In the genomic region with DNA sequence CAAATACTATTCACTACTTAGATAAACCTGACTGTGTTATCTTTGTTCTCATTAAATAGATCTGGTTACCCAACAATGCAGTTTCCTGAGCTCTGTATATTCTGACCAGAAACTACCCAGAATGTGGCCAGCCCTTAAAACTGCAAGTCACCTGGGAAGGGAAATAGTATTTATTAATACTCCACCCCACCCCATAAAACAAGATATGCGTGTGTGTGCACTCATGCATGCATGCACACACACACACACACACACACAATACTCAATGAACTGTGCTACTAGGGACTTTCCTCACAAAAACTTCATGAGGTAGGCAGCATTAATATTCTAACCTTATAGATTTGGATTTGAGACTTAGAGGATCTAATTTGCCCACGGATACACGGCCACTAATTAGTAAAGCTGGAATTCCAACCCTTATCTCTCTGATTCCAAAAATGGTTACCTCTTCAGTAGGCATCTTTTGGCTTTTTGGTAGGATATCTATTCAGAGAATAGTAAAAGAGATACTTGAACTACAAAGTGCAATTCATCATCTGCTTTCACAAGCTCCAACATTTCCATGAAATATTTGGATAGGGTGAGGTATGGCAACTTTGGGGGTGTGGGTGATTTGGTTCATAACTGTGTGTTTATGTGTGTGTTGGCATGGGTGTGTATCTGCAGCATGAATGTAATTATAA, we compare ENCODE assay signal across 12 cellular contexts.
DNase-seq lines count a peak whose midpoint lies in the region; ATAC-seq, FAIRE-seq and TF ChIP-seq lines count a peak whose summit lies in the region.
"Had no signal": no experiment of that assay in that cellular context is flagged by ENCODE, and none has a peak within 500 bp of the region (broad histone marks: within the 10 kb centered on the region; RNA-seq: fewer than 3 reads in every experiment).

No MANE protein-coding gene starts in this region.

- no peaks in the 10 kb centered on the region for H3K4me1 ChIP-seq in ascending aorta
- no peaks in the 10 kb centered on the region for H3K4me1 ChIP-seq in HepG2 (ENCODE audit: insufficient read depth, low read length)

- H3K27me3 Mint-ChIP-seq in activated CD8-positive, alpha-beta T cell treated with anti-CD3 and anti-CD28 coated beads, Interleukin-2, amount 10 ng/mL, durations not matched to agents 7 days and 5 days (ENCODE audit: low read depth), result no peaks in the 10 kb centered on the region

- in situ Hi-C loops in HepG2 (cut with HindIII; ENCODE audit: extremely low pct_ligation_motif_present, low pct_unique_long_range_greater_than_20kb), result no loop called here

- no TSS peak for BruUV-seq in HepG2 (replicated peaks; lab: Mats Ljungman, UMichigan)

- peak; percentile 68 for DNase-seq in GM06990 (ENCODE audit: extremely low read depth, insufficient read length)
- no peak for DNase-seq in epithelial cell of prostate (ENCODE audit: low read depth, low spot score)
- no peak for DNase-seq in ascending aorta (ENCODE audit: low spot score in 2 of 2)
- DNase-seq in HepG2 (ENCODE audit: low spot score), result no peak
- DNase-seq in activated CD8-positive, alpha-beta T cell treated with anti-CD3 and anti-CD28 coated beads, Interleukin-2, amount 10 ng/mL, durations not matched to agents 7 days and 5 days, result no peak
- DNase-seq: NCI-H510A; SHP77; stimulated activated CD4-positive, alpha-beta T cell treated with anti-CD3 and anti-CD28 coated beads, Interleukin-15, amount 100 ng/mL, for 24 hours; stimulated activated naive CD4-positive, alpha-beta T cell had no signal

- no peak overlapping the region for H2AFZ ChIP-seq in HepG2 (ENCODE audit: low read length)

- no peaks in the 10 kb centered on the region for H3K4me1 Mint-ChIP-seq in activated CD8-positive, alpha-beta T cell treated with anti-CD3 and anti-CD28 coated beads, Interleukin-2, amount 10 ng/mL, durations not matched to agents 7 days and 5 days (ENCODE audit: low read depth)

- H3K36me3 ChIP-seq in GM06990 (ENCODE audit: control insufficient read depth, insufficient read depth, low read length) (no peaks in the 10 kb centered on the region), ascending aorta (no peaks in the 10 kb centered on the region), HepG2 (replicated peaks in 1 of 2; ENCODE audit: control insufficient read depth in 1 of 2, insufficient read depth in 2 of 2, low read length in 2 of 2) (no peaks in the 10 kb centered on the region)

- H3K27me3 ChIP-seq in GM06990 (replicated peaks; ENCODE audit: control insufficient read depth, insufficient read depth, low read length) (no peaks in the 10 kb centered on the region), ascending aorta (no peaks in the 10 kb centered on the region), HepG2 (ENCODE audit: control insufficient read depth in 1 of 2, insufficient read depth in 2 of 2, low read length in 2 of 2) (no peaks in the 10 kb centered on the region)

- TF ChIP-seq POLR2A in HepG2 (IDR thresholded peaks at IDR 0.05; ENCODE audit: insufficient read depth in 1 of 2, low read depth in 2 of 2, low read length in 2 of 2), result no peak

- peak; percentile 55 for ATAC-seq in GM19438 (IDR thresholded peaks at IDR 0.05; ENCODE audit: low read depth, unreplicated experiment)
- peak; percentile 53 for ATAC-seq in HG03175 (IDR thresholded peaks at IDR 0.05; ENCODE audit: unreplicated experiment)
- ATAC-seq in GM19035 (IDR thresholded peaks at IDR 0.05; ENCODE audit: unreplicated experiment), result no peak
- no peak for ATAC-seq in HepG2
- ATAC-seq in activated CD8-positive, alpha-beta T cell treated with anti-CD3 and anti-CD28 coated beads, Interleukin-2, amount 10 ng/mL, durations not matched to agents 7 days and 5 days, result no peak

- TF ChIP-seq EP300 in HepG2 (IDR thresholded peaks at IDR 0.05; ENCODE audit: low read depth in 2 of 2, low read length in 2 of 2), result no peak
- no peak for TF ChIP-seq EP300 in HepG2 (CRISPR knock-in tag; IDR thresholded peaks at IDR 0.05; ENCODE audit: borderline replicate concordance)

- no peak overlapping the region for H3K9ac ChIP-seq in HepG2 (ENCODE audit: insufficient read depth, low read depth, low read length)

- no peak overlapping the region for H3K27ac Mint-ChIP-seq in activated CD8-positive, alpha-beta T cell treated with anti-CD3 and anti-CD28 coated beads, Interleukin-2, amount 10 ng/mL, durations not matched to agents 7 days and 5 days

- no peaks in the 10 kb centered on the region for H3K79me2 ChIP-seq in HepG2 (ENCODE audit: insufficient read depth, low read length)

- H3K9me3 ChIP-seq in ascending aorta (no peaks in the 10 kb centered on the region), HepG2 (ENCODE audit: low read length) (no peaks in the 10 kb centered on the region)

- H3K4me3 ChIP-seq in GM06990 (replicated peaks; ENCODE audit: low read depth, low read length) (no peak overlapping the region), ascending aorta (no peak overlapping the region), HepG2 (replicated peaks in 1 of 3; ENCODE audit: insufficient read depth in 1 of 3, low read depth in 2 of 3, low read length in 3 of 3) (no peak overlapping the region)

- no peak for FAIRE-seq in HepG2 (lab: Jason Lieb, UNC)

- H4K20me1 ChIP-seq in HepG2 (ENCODE audit: insufficient read depth, low read length), result no peaks in the 10 kb centered on the region

- H3K9me3 Mint-ChIP-seq in activated CD8-positive, alpha-beta T cell treated with anti-CD3 and anti-CD28 coated beads, Interleukin-2, amount 10 ng/mL, durations not matched to agents 7 days and 5 days (ENCODE audit: insufficient read depth), result no peaks in the 10 kb centered on the region

- intact Hi-C loops in ascending aorta (cut with DNase I) (no loop called here), HepG2 (cut with micrococcal nuclease; ENCODE audit: unreplicated experiment) (no loop called here)

- WGBS in HepG2 (ENCODE audit: low lambda C conversion rate), result 18% methylated on average over 3 of the region's 3 CpGs

- no peak for TF ChIP-seq RAD21 in HepG2 (CRISPR knock-in tag; IDR thresholded peaks at IDR 0.05)

- CTCF ChIA-PET in HepG2 (lab: Yijun Ruan, JAX; ENCODE audit: low intra/inter-chr PET ratio, low total read pairs), result no interaction called here
- CTCF ChIA-PET in activated CD8-positive, alpha-beta T cell treated with anti-CD3 and anti-CD28 coated beads, Interleukin-2, amount 10 ng/mL, durations not matched to agents 7 days and 5 days (lab: Charles Lee), result interaction anchor here (0.5 kb wide), 1 partner anchor 32 kb away, joined by 3 read pairs; no protein-coding TSS in a partner anchor

- no peak overlapping the region for H3K4me2 ChIP-seq in HepG2 (ENCODE audit: low read depth, low read length)

- no peaks in the 10 kb centered on the region for H3K36me3 Mint-ChIP-seq in activated CD8-positive, alpha-beta T cell treated with anti-CD3 and anti-CD28 coated beads, Interleukin-2, amount 10 ng/mL, durations not matched to agents 7 days and 5 days (ENCODE audit: low read depth)

- H3K4me3 Mint-ChIP-seq in activated CD8-positive, alpha-beta T cell treated with anti-CD3 and anti-CD28 coated beads, Interleukin-2, amount 10 ng/mL, durations not matched to agents 7 days and 5 days, result no peak overlapping the region

- TF ChIP-seq CTCF in GM06990 (IDR thresholded peaks at IDR 0.05; ENCODE audit: insufficient read depth, low read length, poor library complexity, severe bottlenecking) (no peak), ascending aorta (IDR thresholded peaks at IDR 0.05) (no peak), HepG2 (CRISPR knock-in tag; IDR thresholded peaks at IDR 0.05) (no peak)

- POLR2A ChIA-PET in HepG2 (lab: Yijun Ruan, JAX), result no interaction called here
- POLR2A ChIA-PET in activated CD8-positive, alpha-beta T cell treated with anti-CD3 and anti-CD28 coated beads, Interleukin-2, amount 10 ng/mL, durations not matched to agents 7 days and 5 days (lab: Charles Lee), result no interaction called here

- peak overlapping the region; percentile 55 for H3K27ac ChIP-seq in epithelial cell of prostate
- H3K27ac ChIP-seq in ascending aorta, result no peak overlapping the region
- H3K27ac ChIP-seq in HepG2 (ENCODE audit: extremely low read length, insufficient read depth, low read length), result no peak overlapping the region

TF ChIP-seq in HepG2, 621 proteins besides CTCF, POLR2A, EP300 and RAD21 (continues in another document):
- TF ChIP-seq GLI4 (CRISPR knock-in tag; IDR thresholded peaks at IDR 0.05; ENCODE audit: borderline replicate concordance) (no peak), XRCC5 (optimal IDR thresholded peaks at IDR 0.05; ENCODE audit: low read length) (no peak), ONECUT2 (CRISPR knock-in tag; IDR thresholded peaks at IDR 0.05) (no peak), CENPX (CRISPR knock-in tag; IDR thresholded peaks at IDR 0.05) (no peak), ZNF33A (CRISPR knock-in tag; IDR thresholded peaks at IDR 0.05; ENCODE audit: borderline replicate concordance) (no peak), SRSF9 (IDR thresholded peaks at IDR 0.05; ENCODE audit: borderline replicate concordance, insufficient read depth, low read depth, low read length, poor library complexity, severe bottlenecking) (no peak)
- TF ChIP-seq, protein P1, sequence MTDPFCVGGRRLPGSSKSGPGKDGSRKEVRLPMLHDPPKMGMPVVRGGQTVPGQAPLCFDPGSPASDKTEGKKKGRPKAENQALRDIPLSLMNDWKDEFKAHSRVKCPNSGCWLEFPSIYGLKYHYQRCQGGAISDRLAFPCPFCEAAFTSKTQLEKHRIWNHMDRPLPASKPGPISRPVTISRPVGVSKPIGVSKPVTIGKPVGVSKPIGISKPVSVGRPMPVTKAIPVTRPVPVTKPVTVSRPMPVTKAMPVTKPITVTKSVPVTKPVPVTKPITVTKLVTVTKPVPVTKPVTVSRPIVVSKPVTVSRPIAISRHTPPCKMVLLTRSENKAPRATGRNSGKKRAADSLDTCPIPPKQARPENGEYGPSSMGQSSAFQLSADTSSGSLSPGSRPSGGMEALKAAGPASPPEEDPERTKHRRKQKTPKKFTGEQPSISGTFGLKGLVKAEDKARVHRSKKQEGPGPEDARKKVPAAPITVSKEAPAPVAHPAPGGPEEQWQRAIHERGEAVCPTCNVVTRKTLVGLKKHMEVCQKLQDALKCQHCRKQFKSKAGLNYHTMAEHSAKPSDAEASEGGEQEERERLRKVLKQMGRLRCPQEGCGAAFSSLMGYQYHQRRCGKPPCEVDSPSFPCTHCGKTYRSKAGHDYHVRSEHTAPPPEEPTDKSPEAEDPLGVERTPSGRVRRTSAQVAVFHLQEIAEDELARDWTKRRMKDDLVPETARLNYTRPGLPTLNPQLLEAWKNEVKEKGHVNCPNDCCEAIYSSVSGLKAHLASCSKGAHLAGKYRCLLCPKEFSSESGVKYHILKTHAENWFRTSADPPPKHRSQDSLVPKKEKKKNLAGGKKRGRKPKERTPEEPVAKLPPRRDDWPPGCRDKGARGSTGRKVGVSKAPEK (CRISPR knock-in tag; IDR thresholded peaks at IDR 0.05; ENCODE audit: borderline replicate concordance), result no peak

Comparison
In these comparisons a context has a peak if more than half of its experiments do, and no peak if none do; other contexts are left out.
1. ATAC-seq: peak in GM19438 (single experiment) and HG03175 (single experiment); none in GM19035 (single experiment), HepG2 (single experiment) and activated CD8-positive, alpha-beta T cell treated with anti-CD3 and anti-CD28 coated beads, Interleukin-2, amount 10 ng/mL, durations not matched to agents 7 days and 5 days (single experiment).